ENCODE assay signal across 16 cellular contexts in genomic region chr4:36227913-36228312, GRCh38. TPM values are rescaled to one million over a fixed set of nuclear protein-coding genes. Genes with fewer than 3 reads are reported as not detected.
DNase-seq lines count a peak whose midpoint lies in the region; ATAC-seq and TF ChIP-seq lines count a peak whose summit lies in the region.
"Had no signal": no experiment of that assay in that cellular context is flagged by ENCODE, and none has a peak within 500 bp of the region (broad histone marks: within the 10 kb centered on the region; RNA-seq: fewer than 3 reads in every experiment).

No MANE protein-coding gene starts in this region.

- H3K9me2 ChIP-seq in Loucy (replicated peaks; ENCODE audit: low read depth, low read length), result no peaks in the 10 kb centered on the region

- H3K4me3 ChIP-seq in Loucy (ENCODE audit: low read length, poor library complexity, severe bottlenecking) (no peak overlapping the region), aorta (ENCODE audit: low read length in 2 of 2) (no peak overlapping the region), mucosa of descending colon (no peak overlapping the region)
- H3K4me3 ChIP-seq: MG63, PC-9 had no signal

- no peaks in the 10 kb centered on the region for H3K27me3 Mint-ChIP-seq in activated T-cell treated with anti-CD3 and anti-CD28 coated beads, Interleukin-2, amount 50 U/mL, for 72 hours (ENCODE audit: low read depth)
- no peaks in the 10 kb centered on the region for H3K27me3 Mint-ChIP-seq in activated naive CD8-positive, alpha-beta T cell treated with anti-CD3 and anti-CD28 coated beads for 36 hours

- H3K4me1 ChIP-seq in Loucy (ENCODE audit: insufficient read depth, low read length, poor library complexity, severe bottlenecking) (peaks cover 42% of the 10 kb centered on the region), aorta (ENCODE audit: control insufficient read depth in 1 of 2, insufficient read depth in 2 of 2, low read length in 2 of 2) (no peaks in the 10 kb centered on the region), mucosa of descending colon (ENCODE audit: low read depth) (peaks cover 8% of the 10 kb centered on the region)

- H3K4me1 Mint-ChIP-seq in activated T-cell treated with anti-CD3 and anti-CD28 coated beads, Interleukin-2, amount 50 U/mL, for 72 hours (ENCODE audit: low read depth), result peaks cover 68% of the 10 kb centered on the region
- peaks cover 69% of the 10 kb centered on the region for H3K4me1 Mint-ChIP-seq in activated naive CD8-positive, alpha-beta T cell treated with anti-CD3 and anti-CD28 coated beads for 36 hours

- H3K36me3 ChIP-seq in Loucy (ENCODE audit: insufficient read depth, low read length) (no peaks in the 10 kb centered on the region), aorta (ENCODE audit: control insufficient read depth in 1 of 2, insufficient read depth in 2 of 2, low read length in 1 of 2) (no peaks in the 10 kb centered on the region), mucosa of descending colon (ENCODE audit: low read depth) (no peaks in the 10 kb centered on the region)
- H3K36me3 ChIP-seq: MG63 had no signal

- 66 to 69% methylated on average over 5 of the region's 5 CpGs for WGBS in aorta, 2 donors

- H3K27ac Mint-ChIP-seq in activated T-cell treated with anti-CD3 and anti-CD28 coated beads, Interleukin-2, amount 50 U/mL, for 72 hours, result peak overlapping the region; percentile 17
- H3K27ac Mint-ChIP-seq in activated naive CD8-positive, alpha-beta T cell treated with anti-CD3 and anti-CD28 coated beads for 36 hours, result no peak overlapping the region

- H3K9ac ChIP-seq in Loucy (ENCODE audit: low read depth, low read length, poor library complexity, severe bottlenecking), result no peak overlapping the region

- H4K20me1 ChIP-seq in Loucy (ENCODE audit: insufficient read depth, low read length, poor library complexity, severe bottlenecking), result peaks cover 11% of the 10 kb centered on the region

- intact Hi-C loops in aorta (cut with DNase I) (no loop called here), mucosa of descending colon (cut with DNase I, micrococcal nuclease) (no loop called here)

- DNase-seq in activated T-cell treated with anti-CD3 and anti-CD28 coated beads, Interleukin-2, amount 50 U/mL, for 72 hours, result no peak
- DNase-seq in activated T-cell treated with anti-CD3 and anti-CD28 coated beads for 4 hours, result no peak
- no peak for DNase-seq in substantia nigra (lab: John Stamatoyannopoulos, UW)
- DNase-seq in aorta, result no peak
- DNase-seq in mucosa of descending colon, result no peak
- no peak for DNase-seq in activated naive CD8-positive, alpha-beta T cell treated with anti-CD3 and anti-CD28 coated beads for 36 hours
- DNase-seq: 8988T, C1 segment of cervical spinal cord, EL, MG63, NCI-H1092, NCI-H510A, NCI-H774, PC-9 had no signal

- H3K27ac ChIP-seq in cingulate gyrus (ENCODE audit: low read depth, low read length) (peak overlapping the region; percentile 4), substantia nigra (ENCODE audit: low read depth, low read length, poor library complexity, severe bottlenecking) (peak overlapping the region; percentile 36), aorta (ENCODE audit: low read depth in 1 of 2, low read length in 2 of 2) (no peak overlapping the region)
- H3K27ac ChIP-seq: PC-9 had no signal

- no peaks in the 10 kb centered on the region for H3F3A ChIP-seq in Loucy (ENCODE audit: low read depth)

- H3K27me3 ChIP-seq in Loucy (ENCODE audit: insufficient read depth, low read length, poor library complexity, severe bottlenecking), result no peaks in the 10 kb centered on the region
- H3K27me3 ChIP-seq in aorta (ENCODE audit: control insufficient read depth in 1 of 2, insufficient read depth in 2 of 2, low read length in 1 of 2), result no peaks in the 10 kb centered on the region
- H3K27me3 ChIP-seq: MG63 had no signal

- H2AFZ ChIP-seq in Loucy (ENCODE audit: low read length), result no peak overlapping the region
- H2AFZ ChIP-seq: PC-9 had no signal

- no peak overlapping the region for H3K4me3 Mint-ChIP-seq in activated T-cell treated with anti-CD3 and anti-CD28 coated beads, Interleukin-2, amount 50 U/mL, for 72 hours
- no peak overlapping the region for H3K4me3 Mint-ChIP-seq in activated naive CD8-positive, alpha-beta T cell treated with anti-CD3 and anti-CD28 coated beads for 36 hours

- peaks cover 11% of the 10 kb centered on the region in 2 donors for H3K36me3 Mint-ChIP-seq in activated T-cell treated with anti-CD3 and anti-CD28 coated beads, Interleukin-2, amount 50 U/mL, for 72 hours (ENCODE audit: insufficient read depth in 2 of 2)
- peaks cover 37% of the 10 kb centered on the region for H3K36me3 Mint-ChIP-seq in activated naive CD8-positive, alpha-beta T cell treated with anti-CD3 and anti-CD28 coated beads for 36 hours

- peak in 1 of 2 donors; percentile 21 for ATAC-seq in activated T-cell treated with anti-CD3 and anti-CD28 coated beads, Interleukin-2, amount 50 U/mL, for 72 hours (replicated peaks in 1 of 2)
- no peak for ATAC-seq in aorta (ENCODE audit: low FRiP score)
- ATAC-seq in mucosa of descending colon, result no peak

- H3K9me3 ChIP-seq in Loucy (ENCODE audit: insufficient read depth, low read depth, low read length) (no peaks in the 10 kb centered on the region), aorta (ENCODE audit: control insufficient read depth, low read length) (no peaks in the 10 kb centered on the region), mucosa of descending colon (no peaks in the 10 kb centered on the region)
- H3K9me3 ChIP-seq: MG63 had no signal

- H3K9me3 Mint-ChIP-seq in activated T-cell treated with anti-CD3 and anti-CD28 coated beads, Interleukin-2, amount 50 U/mL, for 72 hours, result peaks cover 0 to 2% of the 10 kb centered on the region in 2 donors
- H3K9me3 Mint-ChIP-seq in activated naive CD8-positive, alpha-beta T cell treated with anti-CD3 and anti-CD28 coated beads for 36 hours, result peaks cover 7% of the 10 kb centered on the region

- TF ChIP-seq CTCF in Loucy (conservative IDR thresholded peaks at IDR 0.05; ENCODE audit: low read length) (no peak), mucosa of descending colon (IDR thresholded peaks at IDR 0.05) (no peak)

- H3K4me2 ChIP-seq in Loucy (ENCODE audit: low read depth, low read length, poor library complexity, severe bottlenecking), result peak overlapping the region; percentile 10
- H3K4me2 ChIP-seq: PC-9 had no signal

- peaks cover 82% of the 10 kb centered on the region for H3K79me2 ChIP-seq in Loucy (ENCODE audit: insufficient read depth, low read length)

RNA-seq across cellular contexts. Expression of gene ARAP2, which starts 16.4 kb away (rescaled TPM):
- 10 to 100 TPM; 70.8 to 96.5 TPM for total RNA-seq in activated T-cell treated with anti-CD3 and anti-CD28 coated beads, Interleukin-2, amount 50 U/mL, for 72 hours
- 10 to 100 TPM; 10.5 to 22.7 TPM for total RNA-seq in aorta
- polyA plus RNA-seq in aorta, result 10 to 100 TPM in 1 of 2 donors, under 1 TPM in 1; 0.26 to 14.4 TPM
- total RNA-seq in mucosa of descending colon, result 10 to 100 TPM; 21.7 to 27.9 (median 22.5) TPM
- total RNA-seq in activated naive CD8-positive, alpha-beta T cell treated with anti-CD3 and anti-CD28 coated beads for 36 hours, result 10 to 100 TPM; 21.0 to 27.0 TPM

RNA-seq across cellular contexts. Expression of gene DTHD1, which starts 53.5 kb away (rescaled TPM):
- 10 to 100 TPM in 1 of 2 donors, 1 to 10 TPM in 1; 7.9 to 13.5 TPM for total RNA-seq in activated T-cell treated with anti-CD3 and anti-CD28 coated beads, Interleukin-2, amount 50 U/mL, for 72 hours
- total RNA-seq in aorta, result 1 to 10 TPM in 1 of 2 donors, under 1 TPM in 1; 0.58 to 1.0 TPM
- polyA plus RNA-seq in aorta, result not detected
- under 1 TPM; 0.12 to 0.55 (median 0.22) TPM for total RNA-seq in mucosa of descending colon
- total RNA-seq in activated naive CD8-positive, alpha-beta T cell treated with anti-CD3 and anti-CD28 coated beads for 36 hours, result under 1 TPM; 0.08 to 0.12 TPM
- total RNA-seq: PC-9 had no signal

Comparison
In these comparisons a context has a peak if more than half of its experiments do, and no peak if none do; other contexts are left out.
1. H3K27ac ChIP-seq: peak in cingulate gyrus (single experiment) and substantia nigra (single experiment); none in aorta (0 of 2).
2. RNA of gene DTHD1, which starts 53.5 kb away (total RNA-seq): 7.9 to 13.5 TPM in activated T-cell treated with anti-CD3 and anti-CD28 coated beads, Interleukin-2, amount 50 U/mL, for 72 hours; 0.58 to 1.0 TPM in aorta, 0.12 to 0.55 TPM in mucosa of descending colon and 0.08 to 0.12 TPM in activated naive CD8-positive, alpha-beta T cell treated with anti-CD3 and anti-CD28 coated beads for 36 hours; every median in the first group is over 4 times any median in the second.